ENCODE assay signal across 9 cellular contexts in genomic region chr15:72271221-72271620, GRCh38. TPM values are rescaled to one million over a fixed set of nuclear protein-coding genes. Genes with fewer than 3 reads are reported as not detected.
DNase-seq lines count a peak whose midpoint lies in the region; ATAC-seq and TF ChIP-seq lines count a peak whose summit lies in the region.
"Had no signal": no experiment of that assay in that cellular context is flagged by ENCODE, and none has a peak within 500 bp of the region (broad histone marks: within the 10 kb centered on the region; RNA-seq: fewer than 3 reads in every experiment).

No MANE protein-coding gene starts in this region.

- no peak for TF ChIP-seq CTCF in activated CD8-positive, alpha-beta T cell treated with anti-CD3 and anti-CD28 coated beads for 36 hours (IDR thresholded peaks at IDR 0.05)
- TF ChIP-seq CTCF in glutamatergic neuron (IDR thresholded peaks at IDR 0.05; ENCODE audit: partially characterized antibody, unreplicated experiment) = no peak
- no peak for TF ChIP-seq CTCF in stomach (IDR thresholded peaks at IDR 0.05)

- ATAC-seq in activated T-cell treated with anti-CD3 and anti-CD28 coated beads, Interleukin-2, amount 50 U/mL, for 72 hours (replicated peaks in 1 of 2) = no peak
- no peak for ATAC-seq in activated CD8-positive, alpha-beta T cell treated with anti-CD3 and anti-CD28 coated beads for 36 hours
- no peak for ATAC-seq in HG03342 (IDR thresholded peaks at IDR 0.05; ENCODE audit: unreplicated experiment)
- no peak for ATAC-seq in GM18858 (IDR thresholded peaks at IDR 0.05; ENCODE audit: unreplicated experiment)

- peaks cover 16 to 38% (median 35%) of the 10 kb centered on the region in 4 donors for H3K36me3 ChIP-seq in stomach

- peak overlapping the region in 4 of 5 donors; percentile 89 to 95 (median 92) for H3K27ac ChIP-seq in stomach

- peaks cover 8 to 33% (median 28%) of the 10 kb centered on the region in 4 donors for H3K4me1 ChIP-seq in stomach

- 72 to 80% (median 79%) methylated on average over 4 of the region's 4 CpGs for WGBS in stomach, 5 donors

- no peak for TF ChIP-seq EP300 in stomach (IDR thresholded peaks at IDR 0.05)

- peaks cover 34% of the 10 kb centered on the region for H3K4me1 Mint-ChIP-seq in activated T-cell treated with anti-CD3 and anti-CD28 coated beads, Interleukin-2, amount 50 U/mL, for 72 hours (ENCODE audit: low read depth)
- H3K4me1 Mint-ChIP-seq in activated CD8-positive, alpha-beta T cell treated with anti-CD3 and anti-CD28 coated beads for 36 hours (ENCODE audit: low read depth) = peaks cover 40% of the 10 kb centered on the region
- H3K4me1 Mint-ChIP-seq in glutamatergic neuron (ENCODE audit: low read depth, unreplicated experiment) = peaks cover 7% of the 10 kb centered on the region

- no peaks in the 10 kb centered on the region for H3K27me3 ChIP-seq in stomach

- H3K9me3 ChIP-seq in stomach = no peaks in the 10 kb centered on the region

- H3K4me3 ChIP-seq in stomach = peak overlapping the region in 3 of 4 donors; percentile 81 to 88 (median 84)

- POLR2A ChIA-PET in activated CD8-positive, alpha-beta T cell treated with anti-CD3 and anti-CD28 coated beads for 36 hours (lab: Charles Lee) = interaction anchor here (0.7 to 1.9 kb wide), 4 partner anchors 9 to 49 kb away, joined by 3 to 9 read pairs (median 4); no protein-coding TSS in a partner anchor

- peaks cover 4 to 16% of the 10 kb centered on the region in 2 donors for H3K36me3 Mint-ChIP-seq in activated T-cell treated with anti-CD3 and anti-CD28 coated beads, Interleukin-2, amount 50 U/mL, for 72 hours (ENCODE audit: insufficient read depth in 2 of 2)
- peaks cover 14% of the 10 kb centered on the region for H3K36me3 Mint-ChIP-seq in activated CD8-positive, alpha-beta T cell treated with anti-CD3 and anti-CD28 coated beads for 36 hours (ENCODE audit: low read depth)
- no peaks in the 10 kb centered on the region for H3K36me3 Mint-ChIP-seq in glutamatergic neuron (ENCODE audit: unreplicated experiment)

- H3K27ac Mint-ChIP-seq in activated T-cell treated with anti-CD3 and anti-CD28 coated beads, Interleukin-2, amount 50 U/mL, for 72 hours = peak overlapping the region; percentile 92
- peak overlapping the region; percentile 85 for H3K27ac Mint-ChIP-seq in activated CD8-positive, alpha-beta T cell treated with anti-CD3 and anti-CD28 coated beads for 36 hours
- H3K27ac Mint-ChIP-seq in glutamatergic neuron (ENCODE audit: unreplicated experiment) = no peak overlapping the region

- H3K9me3 Mint-ChIP-seq in activated T-cell treated with anti-CD3 and anti-CD28 coated beads, Interleukin-2, amount 50 U/mL, for 72 hours = no peaks in the 10 kb centered on the region
- H3K9me3 Mint-ChIP-seq in activated CD8-positive, alpha-beta T cell treated with anti-CD3 and anti-CD28 coated beads for 36 hours = no peaks in the 10 kb centered on the region
- peaks cover 4% of the 10 kb centered on the region for H3K9me3 Mint-ChIP-seq in glutamatergic neuron (ENCODE audit: unreplicated experiment)

- no peak for TF ChIP-seq POLR2A in stomach (IDR thresholded peaks at IDR 0.05)

- peak overlapping the region; percentile 89 to 91 for H3K4me3 Mint-ChIP-seq in activated T-cell treated with anti-CD3 and anti-CD28 coated beads, Interleukin-2, amount 50 U/mL, for 72 hours
- peak overlapping the region; percentile 84 for H3K4me3 Mint-ChIP-seq in activated CD8-positive, alpha-beta T cell treated with anti-CD3 and anti-CD28 coated beads for 36 hours
- peak overlapping the region; percentile 92 for H3K4me3 Mint-ChIP-seq in glutamatergic neuron (ENCODE audit: unreplicated experiment)

- no peak for DNase-seq in activated T-cell treated with anti-CD3 and anti-CD28 coated beads, Interleukin-2, amount 50 U/mL, for 72 hours
- no peak for DNase-seq in activated T-cell treated with anti-CD3 and anti-CD28 coated beads, Interleukin-2, amount 50 U/mL, for 1 hour
- no peak for DNase-seq in activated CD8-positive, alpha-beta T cell treated with anti-CD3 and anti-CD28 coated beads for 36 hours
- DNase-seq in glutamatergic neuron = no peak
- no peak for DNase-seq in stomach
- no peak for DNase-seq in kidney tubule cell (ENCODE audit: low spot score)
- DNase-seq: activated CD8-positive, alpha-beta memory T cell treated with anti-CD3 and anti-CD28 coated beads, Interleukin-2, amount 50 U/mL, for 48 hours had no signal

- CTCF ChIA-PET in activated CD8-positive, alpha-beta T cell treated with anti-CD3 and anti-CD28 coated beads for 36 hours (lab: Charles Lee) = interaction anchor here (1.6 to 3.2 kb wide), 2 partner anchors 20 to 44 kb away, joined by 3 to 9 read pairs; no protein-coding TSS in a partner anchor

- no peaks in the 10 kb centered on the region for H3K27me3 Mint-ChIP-seq in activated T-cell treated with anti-CD3 and anti-CD28 coated beads, Interleukin-2, amount 50 U/mL, for 72 hours (ENCODE audit: low read depth)
- H3K27me3 Mint-ChIP-seq in activated CD8-positive, alpha-beta T cell treated with anti-CD3 and anti-CD28 coated beads for 36 hours = no peaks in the 10 kb centered on the region
- peaks cover 3% of the 10 kb centered on the region for H3K27me3 Mint-ChIP-seq in glutamatergic neuron (ENCODE audit: unreplicated experiment)

- intact Hi-C loops in activated CD8-positive, alpha-beta T cell treated with anti-CD3 and anti-CD28 coated beads for 36 hours (cut with micrococcal nuclease) = no loop called here
- intact Hi-C loops in stomach (cut with DNase I; ENCODE audit: low total_unique reads) = no loop called here

RNA-seq across cellular contexts. Expression of gene PARP6, which starts 1.1 kb away (rescaled TPM):
- 100 to 1,000 TPM; 108 to 132 TPM for total RNA-seq in activated T-cell treated with anti-CD3 and anti-CD28 coated beads, Interleukin-2, amount 50 U/mL, for 72 hours
- 10 to 100 TPM; 48.7 to 50.1 TPM for total RNA-seq in activated CD8-positive, alpha-beta T cell treated with anti-CD3 and anti-CD28 coated beads for 36 hours
- total RNA-seq in glutamatergic neuron (ENCODE audit: unreplicated experiment) (193 TPM), stomach (100 to 1,000 TPM in 1 of 5 donors, 10 to 100 TPM in 4; 29.6 to 101 (median 58.4) TPM)
- polyA plus RNA-seq in stomach = 10 to 100 TPM; 60.5 to 73.4 (median 66.7) TPM

RNA-seq across cellular contexts. Expression of gene PKM, which starts 40.2 kb away (rescaled TPM):
- total RNA-seq in activated T-cell treated with anti-CD3 and anti-CD28 coated beads, Interleukin-2, amount 50 U/mL, for 72 hours = 1,000 to 10,000 TPM; 1,066 to 1,119 TPM
- total RNA-seq in activated CD8-positive, alpha-beta T cell treated with anti-CD3 and anti-CD28 coated beads for 36 hours = 1,000 to 10,000 TPM; 2,565 to 2,588 TPM
- total RNA-seq in glutamatergic neuron (ENCODE audit: unreplicated experiment) (949 TPM), stomach (100 to 1,000 TPM in 4 of 5 donors, 10 to 100 TPM in 1; 79.9 to 452 (median 274) TPM)
- polyA plus RNA-seq in stomach = 100 to 1,000 TPM; 150 to 332 (median 271) TPM

RNA-seq across cellular contexts. Expression of gene CELF6, which starts 48.7 kb away (rescaled TPM):
- total RNA-seq in activated T-cell treated with anti-CD3 and anti-CD28 coated beads, Interleukin-2, amount 50 U/mL, for 72 hours = under 1 TPM; 0.58 to 0.65 TPM
- total RNA-seq in activated CD8-positive, alpha-beta T cell treated with anti-CD3 and anti-CD28 coated beads for 36 hours = under 1 TPM; 0.18 to 0.20 TPM
- total RNA-seq in glutamatergic neuron (ENCODE audit: unreplicated experiment) = 4.1 TPM
- 1 to 10 TPM in 2 of 5 donors, under 1 TPM in 1, not detected in 2; 0.55 to 4.0 (median 1.9) TPM for total RNA-seq in stomach
- polyA plus RNA-seq in stomach = 1 to 10 TPM in 1 of 3 donors, under 1 TPM in 2; 0.44 to 3.9 (median 0.61) TPM
